In the genomic region with DNA sequence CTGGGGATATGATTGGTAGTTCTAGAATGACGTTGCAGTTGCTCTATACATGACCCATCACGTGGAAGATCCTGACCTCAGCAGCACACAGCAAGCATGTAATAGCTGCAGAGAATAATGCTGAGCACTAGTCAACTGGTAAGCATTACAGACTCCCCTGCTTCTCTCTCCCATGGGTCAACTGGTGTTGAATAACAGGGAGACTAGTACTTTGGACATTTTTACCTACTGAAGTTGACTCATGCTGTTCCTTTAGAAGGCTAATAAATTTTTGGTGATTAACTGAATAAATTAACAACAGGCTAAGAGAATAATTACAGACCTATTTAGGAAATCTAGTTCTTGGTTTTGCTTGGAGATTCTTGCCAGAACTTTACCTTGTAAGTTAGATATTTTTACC, we compare ENCODE assay signal across 27 cellular contexts.
"Had no signal": no experiment of that assay in that cellular context is flagged by ENCODE, and none has a peak within 500 bp of the region (broad histone marks: within the 10 kb centered on the region; RNA-seq: fewer than 3 reads in every experiment).

No MANE protein-coding gene starts in this region.

- H3K4me3 ChIP-seq: coronary artery, esophagus squamous epithelium, lung, pancreas, smooth muscle cell, suprapubic skin, transverse colon, upper lobe of right lung, uterus had no signal

- H3K4me1 ChIP-seq: pancreas, suprapubic skin, transverse colon, upper lobe of right lung, uterus had no signal

- H3K27me3 Mint-ChIP-seq: memory B cell had no signal

- H3K9me3 ChIP-seq: esophagus squamous epithelium, pancreas, suprapubic skin, transverse colon, upper lobe of right lung, uterus had no signal

- FAIRE-seq: endometrium, frontal cortex, keratinocyte, pancreas had no signal

- ATAC-seq: left lobe of liver; natural killer cell; pancreas; sciatic nerve; stimulated activated naive CD8-positive, alpha-beta T cell treated with anti-CD3 and anti-CD28 coated beads, Interleukin-15, amount 100 ng/mL, for 72 hours; upper lobe of right lung had no signal

- H3K9me3 Mint-ChIP-seq: memory B cell; natural killer cell; stimulated activated naive CD8-positive, alpha-beta T cell treated with anti-CD3 and anti-CD28 coated beads, Interleukin-15, amount 100 ng/mL, for 72 hours had no signal

- H3K36me3 ChIP-seq: esophagus squamous epithelium, pancreas, suprapubic skin, transverse colon, upper lobe of right lung, uterus had no signal

- DNase-seq: dermis blood vessel endothelial cell; effector memory CD4-positive, alpha-beta T cell; erythroblast; esophagus squamous epithelium; hypothalamus; natural killer cell; occipital lobe; pancreas; stimulated activated CD4-positive, alpha-beta T cell treated with anti-CD3 and anti-CD28 coated beads, Interleukin-12 subunit alpha, Interleukin-12 subunit beta, amount 100 ng/mL, for 4 hours; stimulated activated CD4-positive, alpha-beta T cell treated with anti-CD3 and anti-CD28 coated beads, Interleukin-1b, Interleukin-23, amount 100 ng/mL, for 48 hours; stimulated activated CD4-positive, alpha-beta T cell treated with anti-CD3 and anti-CD28 coated beads, Interleukin-4, amount 100 ng/mL, for 1 hour; stimulated activated CD8-positive, alpha-beta memory T cell treated with anti-CD3 and anti-CD28 coated beads, Interleukin-4, amount 100 ng/mL, for 48 hours; stimulated activated naive CD4-positive, alpha-beta T cell; stimulated activated naive CD8-positive, alpha-beta T cell treated with anti-CD3 and anti-CD28 coated beads, Interleukin-15, amount 100 ng/mL, for 72 hours; transverse colon; upper lobe of right lung; uterus had no signal

- H3K27ac ChIP-seq: coronary artery, esophagus squamous epithelium, pancreas, suprapubic skin, transverse colon, upper lobe of right lung, uterus had no signal

- H3K36me3 Mint-ChIP-seq: natural killer cell had no signal

- H3K27me3 ChIP-seq: pancreas, suprapubic skin, transverse colon, upper lobe of right lung, uterus had no signal

- H3K4me3 Mint-ChIP-seq: memory B cell; natural killer cell; stimulated activated naive CD8-positive, alpha-beta T cell treated with anti-CD3 and anti-CD28 coated beads, Interleukin-15, amount 100 ng/mL, for 72 hours had no signal

- H3K4me1 Mint-ChIP-seq: stimulated activated naive CD8-positive, alpha-beta T cell treated with anti-CD3 and anti-CD28 coated beads, Interleukin-15, amount 100 ng/mL, for 72 hours had no signal

- H3K27ac Mint-ChIP-seq: memory B cell; natural killer cell; stimulated activated naive CD8-positive, alpha-beta T cell treated with anti-CD3 and anti-CD28 coated beads, Interleukin-15, amount 100 ng/mL, for 72 hours had no signal

- H3K4me2 ChIP-seq: smooth muscle cell had no signal
